ENCODE assay signal across 19 cellular contexts in genomic region chr1:42720868-42721267, GRCh38. TPM values are rescaled to one million over a fixed set of nuclear protein-coding genes. Genes with fewer than 3 reads are reported as not detected.
DNase-seq lines count a peak whose midpoint lies in the region; TF ChIP-seq lines count a peak whose summit lies in the region.
"Had no signal": no experiment of that assay in that cellular context is flagged by ENCODE, and none has a peak within 500 bp of the region (broad histone marks: within the 10 kb centered on the region; RNA-seq: fewer than 3 reads in every experiment).

No MANE protein-coding gene starts in this region.

- no peak overlapping the region for H2BK5ac ChIP-seq in mesenchymal stem cell (ENCODE audit: low read depth, low read length, poor library complexity, severe bottlenecking)

- H3K18ac ChIP-seq in mesenchymal stem cell (ENCODE audit: low read depth in 1 of 2, low read length in 2 of 2), result no peak overlapping the region

- H3K9ac ChIP-seq in mesenchymal stem cell (ENCODE audit: low read length), result no peak overlapping the region

- peak overlapping the region; percentile 26 for H3K27ac Mint-ChIP-seq in activated naive CD4-positive, alpha-beta T cell treated with anti-CD3 and anti-CD28 coated beads, Interleukin-2, amount 10 ng/mL, durations not matched to agents 7 days and 5 days
- no peak overlapping the region for H3K27ac Mint-ChIP-seq in activated naive CD4-positive, alpha-beta T cell treated with anti-CD3 and anti-CD28 coated beads for 36 hours

- H3K79me2 ChIP-seq in hepatocyte, result no peaks in the 10 kb centered on the region

- H3K27me3 Mint-ChIP-seq in activated naive CD4-positive, alpha-beta T cell treated with anti-CD3 and anti-CD28 coated beads, Interleukin-2, amount 10 ng/mL, durations not matched to agents 7 days and 5 days, result peaks cover 7% of the 10 kb centered on the region
- no peaks in the 10 kb centered on the region for H3K27me3 Mint-ChIP-seq in activated naive CD4-positive, alpha-beta T cell treated with anti-CD3 and anti-CD28 coated beads for 36 hours (ENCODE audit: low read depth)

- CTCF ChIA-PET in activated naive CD4-positive, alpha-beta T cell treated with anti-CD3 and anti-CD28 coated beads, Interleukin-2, amount 10 ng/mL, durations not matched to agents 7 days and 5 days (lab: Charles Lee), result no interaction called here
- CTCF ChIA-PET in activated naive CD4-positive, alpha-beta T cell treated with anti-CD3 and anti-CD28 coated beads for 36 hours (lab: Charles Lee), result no interaction called here

- H3K36me3 Mint-ChIP-seq in activated naive CD4-positive, alpha-beta T cell treated with anti-CD3 and anti-CD28 coated beads, Interleukin-2, amount 10 ng/mL, durations not matched to agents 7 days and 5 days, result peaks cover 16% of the 10 kb centered on the region
- H3K36me3 Mint-ChIP-seq in activated naive CD4-positive, alpha-beta T cell treated with anti-CD3 and anti-CD28 coated beads for 36 hours (ENCODE audit: low read depth), result peaks cover 14% of the 10 kb centered on the region

- peaks cover 3% of the 10 kb centered on the region for H3K4me1 ChIP-seq in hepatocyte (ENCODE audit: insufficient read depth)
- H3K4me1 ChIP-seq in mesenchymal stem cell (ENCODE audit: control insufficient read depth, insufficient read depth, low read depth, low read length), result peaks cover 6% of the 10 kb centered on the region
- no peaks in the 10 kb centered on the region for H3K4me1 ChIP-seq in right atrium auricular region

- no peaks in the 10 kb centered on the region for H3K4me1 Mint-ChIP-seq in activated naive CD4-positive, alpha-beta T cell treated with anti-CD3 and anti-CD28 coated beads, Interleukin-2, amount 10 ng/mL, durations not matched to agents 7 days and 5 days
- H3K4me1 Mint-ChIP-seq in activated naive CD4-positive, alpha-beta T cell treated with anti-CD3 and anti-CD28 coated beads for 36 hours (ENCODE audit: low read depth), result no peaks in the 10 kb centered on the region

- no peaks in the 10 kb centered on the region for H3K36me3 ChIP-seq in hepatocyte (replicated peaks; ENCODE audit: insufficient read depth, low read depth)
- peaks cover 9 to 10% of the 10 kb centered on the region in 2 experiments for H3K36me3 ChIP-seq in mesenchymal stem cell (ENCODE audit: control insufficient read depth in 1 of 2, insufficient read depth in 2 of 2, low read depth in 1 of 2, low read length in 2 of 2)
- peaks cover 2% of the 10 kb centered on the region for H3K36me3 ChIP-seq in right atrium auricular region

- H3K23ac ChIP-seq in mesenchymal stem cell (ENCODE audit: low read length in 2 of 2), result no peak overlapping the region

- H2BK15ac ChIP-seq in mesenchymal stem cell (ENCODE audit: low read depth, poor library complexity, severe bottlenecking), result no peak overlapping the region

- 75% methylated on average over 1 of the region's 1 CpG for WGBS in hepatocyte (ENCODE audit: low lambda C conversion rate, missing lambda C conversion rate)
- 79% methylated on average over 1 of the region's 1 CpG for WGBS in mesenchymal stem cell

- H2BK12ac ChIP-seq in mesenchymal stem cell (ENCODE audit: low read length in 2 of 2), result no peak overlapping the region

- TF ChIP-seq CTCF in hepatocyte (IDR thresholded peaks at IDR 0.05; ENCODE audit: poor library complexity) (no peak), right atrium auricular region (IDR thresholded peaks at IDR 0.05) (no peak)

- H4K91ac ChIP-seq in mesenchymal stem cell (ENCODE audit: low read length), result no peak overlapping the region

- H3K4me3 ChIP-seq in hepatocyte, result no peak overlapping the region
- H3K4me3 ChIP-seq in mesenchymal stem cell (ENCODE audit: insufficient read depth in 1 of 2, low read depth in 1 of 2, low read length in 2 of 2), result no peak overlapping the region
- no peak overlapping the region for H3K4me3 ChIP-seq in right atrium auricular region

- H3K9me3 Mint-ChIP-seq in activated naive CD4-positive, alpha-beta T cell treated with anti-CD3 and anti-CD28 coated beads, Interleukin-2, amount 10 ng/mL, durations not matched to agents 7 days and 5 days, result no peaks in the 10 kb centered on the region
- H3K9me3 Mint-ChIP-seq in activated naive CD4-positive, alpha-beta T cell treated with anti-CD3 and anti-CD28 coated beads for 36 hours, result no peaks in the 10 kb centered on the region

- H3K79me1 ChIP-seq in mesenchymal stem cell (replicated peaks; ENCODE audit: low read length, poor library complexity, severe bottlenecking), result peaks cover 16% of the 10 kb centered on the region

- no peaks in the 10 kb centered on the region for H3K9me2 ChIP-seq in hepatocyte (replicated peaks; ENCODE audit: insufficient read depth)

- H3K4me3 Mint-ChIP-seq in activated naive CD4-positive, alpha-beta T cell treated with anti-CD3 and anti-CD28 coated beads, Interleukin-2, amount 10 ng/mL, durations not matched to agents 7 days and 5 days, result no peak overlapping the region
- no peak overlapping the region for H3K4me3 Mint-ChIP-seq in activated naive CD4-positive, alpha-beta T cell treated with anti-CD3 and anti-CD28 coated beads for 36 hours

- no peaks in the 10 kb centered on the region for H3K27me3 ChIP-seq in hepatocyte
- no peaks in the 10 kb centered on the region for H3K27me3 ChIP-seq in mesenchymal stem cell (ENCODE audit: control insufficient read depth in 1 of 2, insufficient read depth in 1 of 2, low read length in 2 of 2)
- no peaks in the 10 kb centered on the region for H3K27me3 ChIP-seq in right atrium auricular region

- DNase-seq in activated naive CD4-positive, alpha-beta T cell treated with anti-CD3 and anti-CD28 coated beads, Interleukin-2, amount 10 ng/mL, durations not matched to agents 7 days and 5 days, result no peak
- no peak for DNase-seq in activated naive CD4-positive, alpha-beta T cell treated with anti-CD3 and anti-CD28 coated beads for 36 hours
- DNase-seq in hepatocyte (ENCODE audit: low spot score) (peak; percentile 44), mesenchymal stem cell (no peak), right atrium auricular region (ENCODE audit: low spot score) (no peak), NCI-H1436 treated with DMSO at 0.1 percent for 48 hours (lab: John Stamatoyannopoulos, UW) (no peak), NCI-H748 (lab: John Stamatoyannopoulos, UW; ENCODE audit: unreplicated experiment) (no peak), SHP77 treated with DMSO at 0.1 percent for 48 hours (lab: John Stamatoyannopoulos, UW) (no peak)
- DNase-seq: DND-41; GDM1; MV-4-11; NCI-H1417 treated with DMSO at 0.1 percent for 48 hours; NCI-H2081; NCI-H2227 treated with DMSO at 0.1 percent for 48 hours; NCI-H524 treated with DMSO at 0.1 percent for 48 hours; NK-92 treated with Interleukin-12 subunit alpha and Interleukin-12 subunit beta, amount 100 ng/mL, for 24 hours; OCI-M1 had no signal

- no peaks in the 10 kb centered on the region for H4K20me1 ChIP-seq in hepatocyte (ENCODE audit: insufficient read depth, poor library complexity, severe bottlenecking)

- no peak overlapping the region for H3K4ac ChIP-seq in mesenchymal stem cell (ENCODE audit: low read depth in 1 of 2, low read length in 2 of 2)

- H3K27ac ChIP-seq in hepatocyte (no peak overlapping the region), mesenchymal stem cell (ENCODE audit: low read length, poor library complexity, severe bottlenecking) (peak overlapping the region; percentile 12), right atrium auricular region (no peak overlapping the region)
- H3K27ac ChIP-seq: C4-2B, RWPE1 had no signal

- intact Hi-C loops in activated naive CD4-positive, alpha-beta T cell treated with anti-CD3 and anti-CD28 coated beads for 36 hours (cut with micrococcal nuclease), result no loop called here

- H3K9me3 ChIP-seq in hepatocyte (ENCODE audit: low read depth) (no peaks in the 10 kb centered on the region), mesenchymal stem cell (ENCODE audit: control insufficient read depth, low read length) (no peaks in the 10 kb centered on the region), right atrium auricular region (no peaks in the 10 kb centered on the region)

- no peak overlapping the region for H3K14ac ChIP-seq in mesenchymal stem cell (ENCODE audit: low read length in 2 of 2)

- no peak overlapping the region for H2BK120ac ChIP-seq in mesenchymal stem cell (ENCODE audit: low read depth, low read length)

- H2AFZ ChIP-seq in hepatocyte (no peak overlapping the region), mesenchymal stem cell (ENCODE audit: low read depth, low read length) (no peak overlapping the region)

- H3K4me2 ChIP-seq in hepatocyte, result peak overlapping the region; percentile 63
- no peak overlapping the region for H3K4me2 ChIP-seq in mesenchymal stem cell (ENCODE audit: low read length, poor library complexity, severe bottlenecking)

- H4K8ac ChIP-seq in mesenchymal stem cell (ENCODE audit: low read length), result no peak overlapping the region

- H2AK5ac ChIP-seq in mesenchymal stem cell (ENCODE audit: low read length, severe bottlenecking), result no peak overlapping the region

RNA-seq across cellular contexts. Expression of gene CLDN19, which starts 19.2 kb away (rescaled TPM):
- not detected for total RNA-seq in activated naive CD4-positive, alpha-beta T cell treated with anti-CD3 and anti-CD28 coated beads for 36 hours
- total RNA-seq in hepatocyte, result 2.5 and 6.9 TPM in 2 replicates
- polyA plus RNA-seq in hepatocyte, result 3.8 and 4.5 TPM in 2 replicates
- 0.03 TPM for polyA plus RNA-seq in mesenchymal stem cell (2013, experiment 1 of 2)
- not detected for polyA plus RNA-seq in mesenchymal stem cell (2013, experiment 2 of 2)
- under 1 TPM in 1 of 2 donors, not detected in 1; 0.28 TPM for total RNA-seq in right atrium auricular region

RNA-seq across cellular contexts. Expression of gene YBX1, which starts 38.6 kb away (rescaled TPM):
- total RNA-seq in activated naive CD4-positive, alpha-beta T cell treated with anti-CD3 and anti-CD28 coated beads for 36 hours, result 1,000 to 10,000 TPM; 1,773 to 1,887 TPM
- 418 and 428 TPM in 2 replicates for total RNA-seq in hepatocyte
- 177 and 183 TPM in 2 replicates for polyA plus RNA-seq in hepatocyte
- polyA plus RNA-seq in mesenchymal stem cell (2013, experiment 1 of 2), result 1,020 TPM
- 1,034 TPM for polyA plus RNA-seq in mesenchymal stem cell (2013, experiment 2 of 2)
- 100 to 1,000 TPM; 801 to 826 TPM for total RNA-seq in right atrium auricular region

RNA-seq across cellular contexts. Expression of gene P3H1, which starts 46.0 kb away (rescaled TPM):
- total RNA-seq in activated naive CD4-positive, alpha-beta T cell treated with anti-CD3 and anti-CD28 coated beads for 36 hours, result 10 to 100 TPM; 26.4 to 28.6 TPM
- total RNA-seq in hepatocyte (94.6 and 102 TPM in 2 replicates), right atrium auricular region (10 to 100 TPM; 11.3 to 15.6 TPM)
- polyA plus RNA-seq in hepatocyte, result 192 and 201 TPM in 2 replicates
- 213 TPM for polyA plus RNA-seq in mesenchymal stem cell (2013, experiment 1 of 2)
- 209 TPM for polyA plus RNA-seq in mesenchymal stem cell (2013, experiment 2 of 2)

RNA-seq across cellular contexts. Expression of gene C1orf50, which starts 46.2 kb away (rescaled TPM):
- total RNA-seq in activated naive CD4-positive, alpha-beta T cell treated with anti-CD3 and anti-CD28 coated beads for 36 hours, result 1 to 10 TPM; 4.1 to 4.7 TPM
- total RNA-seq in hepatocyte, result 5.7 and 12.6 TPM in 2 replicates
- polyA plus RNA-seq in hepatocyte, result 11.9 and 15.2 TPM in 2 replicates
- 2.2 TPM for polyA plus RNA-seq in mesenchymal stem cell (2013, experiment 1 of 2)
- 2.5 TPM for polyA plus RNA-seq in mesenchymal stem cell (2013, experiment 2 of 2)
- total RNA-seq in right atrium auricular region, result 1 to 10 TPM; 3.0 to 3.6 TPM
